In the genomic region with DNA sequence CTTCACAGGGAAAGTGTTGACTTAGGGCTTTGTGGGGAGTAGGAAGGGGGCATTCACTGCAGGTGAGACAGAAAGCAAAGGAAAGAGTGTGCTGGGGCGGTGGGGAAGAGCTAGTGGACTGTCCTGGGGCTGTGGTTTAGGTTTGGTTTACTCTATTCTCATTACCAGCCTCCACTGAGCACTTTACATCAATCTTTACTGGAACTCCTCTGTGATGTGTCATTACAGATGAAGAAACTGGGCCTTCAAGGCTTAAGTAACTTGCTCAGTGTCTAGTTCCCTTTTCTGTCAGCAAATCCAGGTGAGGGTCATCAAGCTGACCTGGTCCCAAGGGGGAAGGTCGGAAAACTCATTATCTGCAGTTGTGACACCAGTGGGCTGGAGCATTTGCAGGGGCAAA, we compare ENCODE assay signal across 19 cellular contexts.
"Had no signal": no experiment of that assay in that cellular context is flagged by ENCODE, and none has a peak within 500 bp of the region (broad histone marks: within the 10 kb centered on the region; RNA-seq: fewer than 3 reads in every experiment).

No MANE protein-coding gene starts in this region.

- H3K27me3 ChIP-seq: cardiac muscle cell, heart right ventricle, left lung, sigmoid colon, thyroid gland had no signal

- H3K4me1 ChIP-seq: heart right ventricle, left lung, spleen, thyroid gland had no signal

- ATAC-seq: heart right ventricle, left lung had no signal

- H3K36me3 ChIP-seq: cardiac muscle cell, heart right ventricle, left lung, sigmoid colon, spleen, thyroid gland had no signal

- H3K27ac ChIP-seq: cardiac muscle cell, heart right ventricle, left lung, sigmoid colon, spleen, thyroid gland had no signal

- H3K4me3 ChIP-seq: cardiac muscle cell, heart right ventricle, left lung, sigmoid colon, spleen, thyroid gland had no signal

- H3K9me3 ChIP-seq: heart right ventricle, left lung, sigmoid colon, spleen, thyroid gland had no signal

- DNase-seq: activated B cell treated with CpG ODN at 0.5 μM for 24 hours; activated CD4-positive, alpha-beta memory T cell treated with anti-CD3 and anti-CD28 coated beads for 36 hours; activated CD4-positive, alpha-beta T cell treated with anti-CD3 and anti-CD28 coated beads for 4 hours; activated naive CD4-positive, alpha-beta T cell; activated naive CD8-positive, alpha-beta T cell treated with anti-CD3 and anti-CD28 coated beads for 36 hours; activated T-cell treated with anti-CD3 and anti-CD28 coated beads for 4 hours; amygdala; effector memory CD4-positive, alpha-beta T cell; foreskin melanocyte; heart right ventricle; left lung; midbrain; nucleus accumbens; sigmoid colon; spleen; stimulated activated CD8-positive, alpha-beta memory T cell treated with anti-CD3 and anti-CD28 coated beads, Interleukin-4, amount 100 ng/mL, for 48 hours; stimulated activated naive CD4-positive, alpha-beta T cell treated with Interleukin-2 at 50 U/mL for 16 hours; thyroid gland had no signal
